ENCODE assay signal across 24 cellular contexts in genomic region chr3:20123121-20123652, GRCh38.
"Had no signal": no experiment of that assay in that cellular context is flagged by ENCODE, and none has a peak within 500 bp of the region (broad histone marks: within the 10 kb centered on the region; RNA-seq: fewer than 3 reads in every experiment).

No MANE protein-coding gene starts in this region.

- H3K4me3 ChIP-seq: gastroesophageal sphincter, sigmoid colon, thyroid gland had no signal

- H3K4me1 Mint-ChIP-seq: brain, neural crest cell had no signal

- H3K27me3 Mint-ChIP-seq: activated CD4-positive, alpha-beta T cell treated with anti-CD3 and anti-CD28 coated beads, Interleukin-2, amount 10 ng/mL, durations not matched to agents 7 days and 5 days; activated CD8-positive, alpha-beta memory T cell treated with anti-CD3 and anti-CD28 coated beads, Interleukin-2, amount 10 ng/mL, durations not matched to agents 7 days and 5 days; activated CD8-positive, alpha-beta T cell treated with anti-CD3 and anti-CD28 coated beads for 36 hours; activated naive CD4-positive, alpha-beta T cell treated with anti-CD3 and anti-CD28 coated beads, Interleukin-2, amount 50 U/mL, for 24 hours; brain had no signal

- FAIRE-seq: keratinocyte had no signal

- H3K9me3 Mint-ChIP-seq: activated CD8-positive, alpha-beta T cell treated with anti-CD3 and anti-CD28 coated beads for 36 hours; activated naive CD4-positive, alpha-beta T cell treated with anti-CD3 and anti-CD28 coated beads, Interleukin-2, amount 50 U/mL, for 24 hours; brain; T-helper 2 cell treated with Interferon-gamma antibody and Interleukin-4, amounts not matched to agents 5 μg/mL and 100 μg/mL, for 36 hours had no signal

- H3K27ac Mint-ChIP-seq: activated CD4-positive, alpha-beta T cell treated with anti-CD3 and anti-CD28 coated beads, Interleukin-2, amount 10 ng/mL, durations not matched to agents 7 days and 5 days; activated CD8-positive, alpha-beta T cell treated with anti-CD3 and anti-CD28 coated beads for 36 hours; brain; T-helper 2 cell treated with Interferon-gamma antibody and Interleukin-4, amounts not matched to agents 5 μg/mL and 100 μg/mL, for 36 hours had no signal

- H3K4me3 Mint-ChIP-seq: activated CD4-positive, alpha-beta T cell treated with anti-CD3 and anti-CD28 coated beads, Interleukin-2, amount 10 ng/mL, durations not matched to agents 7 days and 5 days; activated CD8-positive, alpha-beta memory T cell treated with anti-CD3 and anti-CD28 coated beads, Interleukin-2, amount 10 ng/mL, durations not matched to agents 7 days and 5 days; activated CD8-positive, alpha-beta T cell treated with anti-CD3 and anti-CD28 coated beads for 36 hours; activated naive CD4-positive, alpha-beta T cell treated with anti-CD3 and anti-CD28 coated beads, Interleukin-2, amount 50 U/mL, for 24 hours; brain; neural crest cell; T-helper 2 cell treated with Interferon-gamma antibody and Interleukin-4, amounts not matched to agents 5 μg/mL and 100 μg/mL, for 36 hours had no signal

- H3K4me1 ChIP-seq: gastroesophageal sphincter, sigmoid colon, thyroid gland had no signal

- H3K9me3 ChIP-seq: gastroesophageal sphincter, sigmoid colon, thyroid gland had no signal

- DNase-seq: activated CD4-positive, alpha-beta T cell treated with anti-CD3 and anti-CD28 coated beads, Interleukin-2, amount 10 ng/mL, durations not matched to agents 7 days and 5 days; activated CD4-positive, CD25-positive, alpha-beta regulatory T cell treated with anti-CD3 and anti-CD28 coated beads, Interleukin-2, amount 50 U/mL, for 72 hours; activated CD8-positive, alpha-beta memory T cell treated with anti-CD3 and anti-CD28 coated beads, Interleukin-2, amount 10 ng/mL, durations not matched to agents 7 days and 5 days; activated CD8-positive, alpha-beta T cell treated with anti-CD3 and anti-CD28 coated beads for 36 hours; activated gamma-delta T cell treated with Interleukin-2 at 50 U/mL for 16 hours; aorta; dermis blood vessel endothelial cell; effector CD8-positive, alpha-beta T cell; head of caudate nucleus; left colon; mesenchymal stem cell; retina; sigmoid colon; stimulated activated CD4-positive, alpha-beta T cell treated with anti-CD3 and anti-CD28 coated beads, Interleukin-2, amount 100 ng/mL, for 48 hours; stimulated activated naive CD8-positive, alpha-beta T cell treated with anti-CD3 and anti-CD28 coated beads, Interleukin-15, Interleukin-2, amounts not matched to agents 100 U/mL and 50 U/mL, for 24 hours; substantia nigra; thyroid gland; WERI-Rb-1 had no signal

- ATAC-seq: activated CD8-positive, alpha-beta memory T cell treated with anti-CD3 and anti-CD28 coated beads, Interleukin-2, amount 10 ng/mL, durations not matched to agents 7 days and 5 days; activated CD8-positive, alpha-beta T cell treated with anti-CD3 and anti-CD28 coated beads for 36 hours; gastroesophageal sphincter; left colon; stimulated activated naive CD8-positive, alpha-beta T cell treated with anti-CD3 and anti-CD28 coated beads, Interleukin-15, Interleukin-2, amounts not matched to agents 100 U/mL and 50 U/mL, for 24 hours had no signal

- H3K27me3 ChIP-seq: gastroesophageal sphincter, sigmoid colon, thyroid gland had no signal

- H3K27ac ChIP-seq: gastroesophageal sphincter, sigmoid colon, thyroid gland, WERI-Rb-1 had no signal
